In the genomic region with DNA sequence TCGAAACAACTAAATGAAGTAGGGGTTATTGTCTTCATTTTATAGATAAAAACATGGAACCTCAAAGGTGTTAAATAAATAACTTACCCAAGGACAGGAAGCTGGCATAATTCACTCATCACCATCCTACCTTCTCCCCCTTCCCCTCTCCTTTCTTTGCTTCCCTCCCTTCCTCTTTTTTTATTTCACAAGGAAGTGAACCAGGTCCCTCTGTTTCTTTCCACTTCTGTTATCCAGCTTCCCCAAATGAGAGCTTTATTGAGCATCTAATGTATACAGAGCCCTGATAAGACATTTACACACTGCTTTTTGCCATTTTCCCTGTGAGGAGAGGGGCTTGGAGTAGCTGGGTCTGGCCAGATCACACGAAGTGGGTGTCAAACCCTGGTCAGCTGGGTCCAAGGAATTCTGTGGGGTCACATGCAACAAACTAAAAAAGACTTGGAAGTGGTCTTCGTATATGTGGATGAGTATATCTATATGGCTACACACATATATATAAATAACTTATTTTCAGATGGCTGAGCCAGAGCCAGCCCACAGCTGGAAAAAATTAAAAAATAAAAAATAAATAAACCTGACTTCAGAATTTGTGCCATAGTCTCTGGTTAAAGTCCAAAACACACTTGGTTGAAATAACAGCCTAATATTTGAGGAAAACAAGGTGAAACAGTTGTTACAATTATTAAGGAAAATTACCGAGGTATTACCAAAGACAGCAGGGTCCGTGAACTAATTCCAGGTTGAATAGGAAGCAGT, we compare ENCODE assay signal across 14 cellular contexts. TPM values are rescaled to one million over a fixed set of nuclear protein-coding genes. Genes with fewer than 3 reads are reported as not detected.
DNase-seq lines count a peak whose midpoint lies in the region; ATAC-seq, FAIRE-seq and TF ChIP-seq lines count a peak whose summit lies in the region.
"Had no signal": no experiment of that assay in that cellular context is flagged by ENCODE, and none has a peak within 500 bp of the region (broad histone marks: within the 10 kb centered on the region; RNA-seq: fewer than 3 reads in every experiment).

No MANE protein-coding gene starts in this region.

- POLR2A ChIA-PET in A549 (lab: Yijun Ruan, JAX): no interaction called here

- H3K9me3 ChIP-seq in A549: no peaks in the 10 kb centered on the region
- no peaks in the 10 kb centered on the region for H3K9me3 ChIP-seq in colonic mucosa
- no peaks in the 10 kb centered on the region for H3K9me3 ChIP-seq in osteoblast (ENCODE audit: low read depth, low read length)

- CTCF ChIA-PET in A549 (lab: Yijun Ruan, JAX): interaction anchor here (1.0 to 1.5 kb wide), 4 partner anchors 9 to 620 kb away, joined by 3 to 6 read pairs (median 4); no protein-coding TSS in a partner anchor

- H3K4me1 ChIP-seq in A549: peaks cover 37% of the 10 kb centered on the region
- no peaks in the 10 kb centered on the region for H3K4me1 ChIP-seq in colonic mucosa
- peaks cover 27% of the 10 kb centered on the region for H3K4me1 ChIP-seq in osteoblast (ENCODE audit: insufficient read depth, low read length)

- H3K27me3 ChIP-seq in colonic mucosa (no peaks in the 10 kb centered on the region), osteoblast (ENCODE audit: insufficient read depth, low read length) (no peaks in the 10 kb centered on the region)
- H3K27me3 ChIP-seq: foreskin keratinocyte had no signal

- no peak overlapping the region for H3K9ac ChIP-seq in colonic mucosa (ENCODE audit: low read depth in 2 of 2, low read length in 2 of 2)

- no peak for TF ChIP-seq RAD21 in A549 (conservative IDR thresholded peaks at IDR 0.05 in 1 of 2, IDR thresholded peaks at IDR 0.05 in 1 of 2)

- TF ChIP-seq POLR2A in A549 (IDR thresholded peaks at IDR 0.05; ENCODE audit: low read length): no peak

- H3K36me3 ChIP-seq in colonic mucosa: no peaks in the 10 kb centered on the region
- H3K36me3 ChIP-seq in osteoblast (ENCODE audit: insufficient read depth, low read length): no peaks in the 10 kb centered on the region

- DNase-seq in A549 (ENCODE audit: low read depth in 1 of 2, low spot score in 1 of 2) (no peak), NOMO-1 (lab: John Stamatoyannopoulos, UW; ENCODE audit: unreplicated experiment in 2 of 2) (peak; percentile 28 to 74), colonic mucosa (no peak), osteoblast (ENCODE audit: insufficient read length, low spot score, missing footprints) (peak; percentile 65), NCI-H187 treated with DMSO at 0.1 percent for 48 hours (lab: John Stamatoyannopoulos, UW) (no peak), NCI-H2081 (lab: John Stamatoyannopoulos, UW) (no peak), NCI-H2227 treated with DMSO at 0.1 percent for 48 hours (lab: John Stamatoyannopoulos, UW) (no peak), NCI-H524 treated with DMSO at 0.1 percent for 48 hours (lab: John Stamatoyannopoulos, UW) (no peak)
- DNase-seq: activated gamma-delta T cell; foreskin keratinocyte; NCI-H345; SHP77 treated with DMSO at 0.1 percent for 48 hours; stimulated activated CD4-positive, alpha-beta T cell treated with anti-CD3 and anti-CD28 coated beads, Interleukin-2, amount 100 ng/mL, for 24 hours had no signal

- ATAC-seq in A549: no peak
- ATAC-seq: foreskin keratinocyte had no signal

- H3K27ac ChIP-seq in A549 (peak overlapping the region; percentile 65 to 88), colonic mucosa (peak overlapping the region; percentile 60), osteoblast (ENCODE audit: low read depth, low read length) (peak overlapping the region; percentile 70)
- H3K27ac ChIP-seq: foreskin keratinocyte had no signal

- TF ChIP-seq EP300 in A549 (IDR thresholded peaks at IDR 0.05): no peak

- TF ChIP-seq CTCF in A549 (IDR thresholded peaks at IDR 0.05) (no peak), colonic mucosa (IDR thresholded peaks at IDR 0.05) (no peak), osteoblast (IDR thresholded peaks at IDR 0.05; ENCODE audit: extremely low read depth, low read depth, low read length) (no peak)

- no peaks in the 10 kb centered on the region for H4K20me1 ChIP-seq in osteoblast (ENCODE audit: insufficient read depth, low read length)

- FAIRE-seq in A549 (lab: Jason Lieb, UNC): no peak
- FAIRE-seq: colon had no signal

- H3K79me2 ChIP-seq in osteoblast (ENCODE audit: insufficient read depth, low read length): no peaks in the 10 kb centered on the region

- no peak overlapping the region for H2AFZ ChIP-seq in osteoblast (ENCODE audit: low read length)

- H3K4me3 ChIP-seq in A549 (no peak overlapping the region), colonic mucosa (no peak overlapping the region), osteoblast (ENCODE audit: insufficient read depth, low read length) (no peak overlapping the region)

- H3K4me2 ChIP-seq in A549 (peak overlapping the region; percentile 57), osteoblast (ENCODE audit: insufficient read depth, low read length) (peak overlapping the region; percentile 56)

- intact Hi-C loops in colonic mucosa (cut with DNase I): no loop called here

- WGBS in A549 (ENCODE audit: missing lambda C conversion rate): 88% methylated on average over 5 of the region's 5 CpGs

TF ChIP-seq in A549, 52 proteins besides CTCF, POLR2A, EP300 and RAD21:
- TF ChIP-seq NR3C1 (IDR thresholded peaks at IDR 0.05) (no peak), CBX2 (IDR thresholded peaks at IDR 0.05; ENCODE audit: borderline replicate concordance, low read depth) (no peak), CHD4 (IDR thresholded peaks at IDR 0.05; ENCODE audit: borderline replicate concordance) (no peak)

RNA-seq across cellular contexts. Expression of a gene that starts 49.3 kb away (rescaled TPM):
- polyA plus RNA-seq in A549 (2011; rRNA removed) (45.7 and 50.6 TPM in 2 replicates), A549 (2017; fragmentation: RNase III; extraction: RNeasy Plus Mini Kit Qiagen cat#74134 plus additional on column Dnase treatment) (68.1 to 73.4 TPM (median 69.0 TPM) in 3 replicates)
- 26.7 and 37.2 TPM in 2 replicates for polyA plus RNA-seq in A549 (2012; cell fraction: cytosol; rRNA removed)
- 89.7 and 95.0 TPM in 2 replicates for polyA plus RNA-seq in A549 (2012; cell fraction: nucleus; rRNA removed)
- polyA minus RNA-seq in A549 (2011; rRNA and poly(A)+ RNA removed): 86.7 and 103 TPM in 2 replicates
- total RNA-seq in colonic mucosa (100 to 1,000 TPM in 1 of 2 donors, 10 to 100 TPM in 1; 74.2 to 142 TPM), osteoblast (64.5 and 86.9 TPM in 2 replicates)

Comparison
In these comparisons a context has a peak if more than half of its experiments do, and no peak if none do; other contexts are left out.
1. DNase-seq: peak in NOMO-1 (2 of 2) and osteoblast (single experiment); none in A549 (0 of 2), colonic mucosa (single experiment), NCI-H187 treated with DMSO at 0.1 percent for 48 hours (single experiment), NCI-H2081 (0 of 2), NCI-H2227 treated with DMSO at 0.1 percent for 48 hours (single experiment) and NCI-H524 treated with DMSO at 0.1 percent for 48 hours (single experiment).
2. Peak in every context shown above with its lines, with median percentiles within 50 percentile points of each other: H3K27ac ChIP-seq.